20 cellular contexts compared by ENCODE assay signal in genomic region chr3:100927775-100928174, GRCh38.
"Had no signal": no experiment of that assay in that cellular context is flagged by ENCODE, and none has a peak within 500 bp of the region (broad histone marks: within the 10 kb centered on the region; RNA-seq: fewer than 3 reads in every experiment).

No MANE protein-coding gene starts in this region.

- H3K27ac Mint-ChIP-seq: activated naive CD4-positive, alpha-beta T cell treated with anti-CD3 and anti-CD28 coated beads, Interleukin-2, amount 50 U/mL, for 72 hours; activated T-helper 1 cell treated with anti-CD3 and anti-CD28 coated beads, Interleukin-12 subunit alpha, Interleukin-12 subunit beta, Interleukin-2, Interleukin-4 antibody, amounts not matched to agents 30 ng/mL and 10 ng/mL and 1 ng/mL, durations not matched to agents 14 hours and 24 hours and 36 hours; endodermal cell; immature natural killer cell; naive thymus-derived CD8-positive, alpha-beta T cell; stimulated activated naive CD8-positive, alpha-beta T cell treated with anti-CD3 and anti-CD28 coated beads, Interleukin-15, amount 100 ng/mL, for 72 hours had no signal

- H3K4me3 Mint-ChIP-seq: activated T-helper 1 cell treated with anti-CD3 and anti-CD28 coated beads, Interleukin-12 subunit alpha, Interleukin-12 subunit beta, Interleukin-2, Interleukin-4 antibody, amounts not matched to agents 30 ng/mL and 10 ng/mL and 1 ng/mL, durations not matched to agents 14 hours and 24 hours and 36 hours; endodermal cell; immature natural killer cell; naive thymus-derived CD8-positive, alpha-beta T cell; stimulated activated naive CD8-positive, alpha-beta T cell treated with anti-CD3 and anti-CD28 coated beads, Interleukin-15, amount 100 ng/mL, for 72 hours had no signal

- H3K9me3 ChIP-seq: colonic mucosa, suprapubic skin, transverse colon, uterus had no signal

- H3K4me1 Mint-ChIP-seq: immature natural killer cell; naive thymus-derived CD8-positive, alpha-beta T cell; stimulated activated naive CD8-positive, alpha-beta T cell treated with anti-CD3 and anti-CD28 coated beads, Interleukin-15, amount 100 ng/mL, for 72 hours had no signal

- ATAC-seq: activated naive CD4-positive, alpha-beta T cell treated with anti-CD3 and anti-CD28 coated beads, Interleukin-2, amount 50 U/mL, for 72 hours; naive thymus-derived CD8-positive, alpha-beta T cell; stimulated activated naive CD8-positive, alpha-beta T cell treated with anti-CD3 and anti-CD28 coated beads, Interleukin-15, amount 100 ng/mL, for 72 hours had no signal

- H3K4me1 ChIP-seq: colonic mucosa, suprapubic skin, transverse colon, uterus had no signal

- H3K36me3 ChIP-seq: colonic mucosa, suprapubic skin, transverse colon, uterus had no signal

- H3K9me3 Mint-ChIP-seq: activated naive CD4-positive, alpha-beta T cell treated with anti-CD3 and anti-CD28 coated beads, Interleukin-2, amount 50 U/mL, for 72 hours; activated T-helper 1 cell treated with anti-CD3 and anti-CD28 coated beads, Interleukin-12 subunit alpha, Interleukin-12 subunit beta, Interleukin-2, Interleukin-4 antibody, amounts not matched to agents 30 ng/mL and 10 ng/mL and 1 ng/mL, durations not matched to agents 14 hours and 24 hours and 36 hours; endodermal cell; stimulated activated naive CD8-positive, alpha-beta T cell treated with anti-CD3 and anti-CD28 coated beads, Interleukin-15, amount 100 ng/mL, for 72 hours had no signal

- H3K27ac ChIP-seq: colonic mucosa, transverse colon, uterus had no signal

- DNase-seq: activated CD4-positive, alpha-beta T cell treated with anti-CD3 and anti-CD28 coated beads, Interleukin-2, amount 50 U/mL, for 4 hours; activated gamma-delta T cell treated with Interleukin-2 at 50 U/mL for 16 hours; activated T-cell treated with anti-CD3 and anti-CD28 coated beads for 4 hours; amniotic stem cell; caudate nucleus; colonic mucosa; endodermal cell; erythroblast; immature natural killer cell; naive thymus-derived CD8-positive, alpha-beta T cell; retina; stimulated activated CD4-positive, alpha-beta T cell treated with anti-CD3 and anti-CD28 coated beads, Interleukin-15, amount 100 ng/mL, for 24 hours; stimulated activated CD4-positive, alpha-beta T cell treated with anti-CD3 and anti-CD28 coated beads, Interleukin-2, amount 100 ng/mL, for 48 hours; stimulated activated naive CD8-positive, alpha-beta T cell treated with anti-CD3 and anti-CD28 coated beads, Interleukin-15, amount 100 ng/mL, for 72 hours; transverse colon; uterus had no signal

- H3K36me3 Mint-ChIP-seq: activated naive CD4-positive, alpha-beta T cell treated with anti-CD3 and anti-CD28 coated beads, Interleukin-2, amount 50 U/mL, for 72 hours; immature natural killer cell; naive thymus-derived CD8-positive, alpha-beta T cell had no signal

- H3K4me3 ChIP-seq: colonic mucosa, skin epidermis, suprapubic skin, transverse colon, uterus had no signal

- H3K27me3 ChIP-seq: colonic mucosa, suprapubic skin, transverse colon, uterus had no signal
